Comparison of ENCODE assay signal across 34 cellular contexts in the genomic region with DNA sequence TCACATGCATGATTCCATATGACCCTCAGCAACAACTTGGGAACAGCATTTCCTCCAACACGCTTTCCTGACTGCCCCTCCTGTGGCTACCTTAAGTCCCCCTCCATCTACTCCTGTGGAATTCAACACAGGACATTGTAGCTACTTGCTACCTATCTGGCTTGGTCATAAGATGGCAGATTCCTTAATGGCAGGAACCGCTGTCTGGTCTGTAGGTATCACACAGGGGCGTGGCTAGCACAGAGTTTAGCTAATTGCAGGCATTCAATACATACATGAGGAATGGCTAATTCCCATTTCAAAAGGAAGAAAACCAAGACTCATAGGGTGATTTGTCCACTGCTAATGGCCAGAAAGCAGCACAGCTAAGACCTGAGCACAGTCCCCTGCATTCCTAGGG. TPM values are rescaled to one million over a fixed set of nuclear protein-coding genes. Genes with fewer than 3 reads are reported as not detected.
"Had no signal": no experiment of that assay in that cellular context is flagged by ENCODE, and none has a peak within 500 bp of the region (broad histone marks: within the 10 kb centered on the region; RNA-seq: fewer than 3 reads in every experiment).

No MANE protein-coding gene starts in this region.

- ATAC-seq: activated CD4-positive, CD25-positive, alpha-beta regulatory T cell treated with anti-CD3 and anti-CD28 coated beads, Interleukin-2, amount 50 U/mL, for 24 hours; activated CD8-positive, alpha-beta T cell treated with anti-CD3 and anti-CD28 coated beads for 36 hours; activated naive CD4-positive, alpha-beta T cell treated with anti-CD3 and anti-CD28 coated beads, Interleukin-2, amount 50 U/mL, for 72 hours; foreskin keratinocyte; gastrocnemius medialis; heart left ventricle; T-helper 17 cell had no signal

- H3K27me3 Mint-ChIP-seq: activated B cell treated with CpG ODN at 0.5 μM for 24 hours; activated CD8-positive, alpha-beta T cell treated with anti-CD3 and anti-CD28 coated beads for 36 hours; activated naive CD4-positive, alpha-beta T cell treated with anti-CD3 and anti-CD28 coated beads, Interleukin-2, amount 10 ng/mL, durations not matched to agents 7 days and 5 days; activated naive CD8-positive, alpha-beta T cell treated with anti-CD3 and anti-CD28 coated beads, Interleukin-2, amount 10 ng/mL, durations not matched to agents 7 days and 5 days; central memory CD8-positive, alpha-beta T cell; dendritic cell treated with granulocyte-macrophage colony-stimulating factor and Interleukin-4, amounts not matched to agents 40 ng/mL and 50 ng/mL, for 4 days; T-helper 17 cell had no signal

- H3K4me3 Mint-ChIP-seq: activated B cell treated with CpG ODN at 0.5 μM for 24 hours; activated CD8-positive, alpha-beta T cell treated with anti-CD3 and anti-CD28 coated beads for 36 hours; activated naive CD4-positive, alpha-beta T cell treated with anti-CD3 and anti-CD28 coated beads, Interleukin-2, amount 10 ng/mL, durations not matched to agents 7 days and 5 days; activated naive CD8-positive, alpha-beta T cell treated with anti-CD3 and anti-CD28 coated beads, Interleukin-2, amount 10 ng/mL, durations not matched to agents 7 days and 5 days; central memory CD8-positive, alpha-beta T cell; dendritic cell treated with granulocyte-macrophage colony-stimulating factor and Interleukin-4, amounts not matched to agents 40 ng/mL and 50 ng/mL, for 4 days; endodermal cell; T-helper 17 cell; T-helper 2 cell treated with Interferon-gamma antibody and Interleukin-4, amounts not matched to agents 5 μg/mL and 100 μg/mL, for 36 hours had no signal

- H3K27me3 ChIP-seq: brain microvascular endothelial cell, dorsolateral prefrontal cortex, esophagus muscularis mucosa, foreskin keratinocyte, gastrocnemius medialis, heart left ventricle had no signal

- H3K9me3 ChIP-seq: esophagus muscularis mucosa, gastrocnemius medialis, heart left ventricle had no signal

- H3K27ac ChIP-seq: brain microvascular endothelial cell, coronary artery, dorsolateral prefrontal cortex, esophagus muscularis mucosa, foreskin keratinocyte, gastrocnemius medialis, heart left ventricle, WERI-Rb-1 had no signal

- H3K4me3 ChIP-seq: coronary artery, dorsolateral prefrontal cortex, esophagus muscularis mucosa, gastrocnemius medialis, heart left ventricle had no signal

- H3K4me1 Mint-ChIP-seq: activated naive CD8-positive, alpha-beta T cell treated with anti-CD3 and anti-CD28 coated beads, Interleukin-2, amount 10 ng/mL, durations not matched to agents 7 days and 5 days; endodermal cell had no signal

- FAIRE-seq: astrocyte, bronchial epithelial cell had no signal

- H3K4me1 ChIP-seq: foreskin keratinocyte, gastrocnemius medialis, heart left ventricle had no signal

- H3K9me3 Mint-ChIP-seq: activated B cell treated with CpG ODN at 0.5 μM for 24 hours; activated CD8-positive, alpha-beta T cell treated with anti-CD3 and anti-CD28 coated beads for 36 hours; activated naive CD4-positive, alpha-beta T cell treated with anti-CD3 and anti-CD28 coated beads, Interleukin-2, amount 10 ng/mL, durations not matched to agents 7 days and 5 days; activated naive CD4-positive, alpha-beta T cell treated with anti-CD3 and anti-CD28 coated beads, Interleukin-2, amount 50 U/mL, for 72 hours; activated naive CD8-positive, alpha-beta T cell treated with anti-CD3 and anti-CD28 coated beads, Interleukin-2, amount 10 ng/mL, durations not matched to agents 7 days and 5 days; central memory CD8-positive, alpha-beta T cell; dendritic cell treated with granulocyte-macrophage colony-stimulating factor and Interleukin-4, amounts not matched to agents 40 ng/mL and 50 ng/mL, for 4 days; endodermal cell; T-helper 2 cell treated with Interferon-gamma antibody and Interleukin-4, amounts not matched to agents 5 μg/mL and 100 μg/mL, for 36 hours had no signal

- DNase-seq: activated B cell treated with CpG ODN at 0.5 μM for 24 hours; activated CD4-positive, alpha-beta T cell treated with anti-CD3 and anti-CD28 coated beads for 48 hours; activated CD4-positive, alpha-beta T cell treated with anti-CD3 and anti-CD28 coated beads, Interleukin-2, amount 50 U/mL, for 1 hour; activated CD4-positive, alpha-beta T cell treated with anti-CD3 and anti-CD28 coated beads, Interleukin-2, amount 50 U/mL, for 48 hours; activated CD8-positive, alpha-beta memory T cell treated with anti-CD3 and anti-CD28 coated beads for 24 hours; activated CD8-positive, alpha-beta T cell treated with anti-CD3 and anti-CD28 coated beads for 36 hours; activated gamma-delta T cell; activated naive CD4-positive, alpha-beta T cell; activated naive CD4-positive, alpha-beta T cell treated with anti-CD3 and anti-CD28 coated beads, Interleukin-2, amount 10 ng/mL, durations not matched to agents 7 days and 5 days; activated naive CD8-positive, alpha-beta T cell treated with anti-CD3 and anti-CD28 coated beads, Interleukin-2, amount 10 ng/mL, durations not matched to agents 7 days and 5 days; activated T-cell treated with anti-CD3 and anti-CD28 coated beads, Interleukin-2, amount 50 U/mL, for 48 hours; amniotic stem cell; anterior cingulate cortex; brain microvascular endothelial cell; dorsolateral prefrontal cortex; effector memory CD4-positive, alpha-beta T cell; endodermal cell; erythroblast; foreskin keratinocyte; gastrocnemius medialis; glutamatergic neuron; heart left ventricle; T-helper 17 cell; T1000; WERI-Rb-1 had no signal

- H3K27ac Mint-ChIP-seq: activated B cell treated with CpG ODN at 0.5 μM for 24 hours; activated CD8-positive, alpha-beta T cell treated with anti-CD3 and anti-CD28 coated beads for 36 hours; activated naive CD4-positive, alpha-beta T cell treated with anti-CD3 and anti-CD28 coated beads, Interleukin-2, amount 10 ng/mL, durations not matched to agents 7 days and 5 days; activated naive CD8-positive, alpha-beta T cell treated with anti-CD3 and anti-CD28 coated beads, Interleukin-2, amount 10 ng/mL, durations not matched to agents 7 days and 5 days; dendritic cell treated with granulocyte-macrophage colony-stimulating factor and Interleukin-4, amounts not matched to agents 40 ng/mL and 50 ng/mL, for 4 days; endodermal cell; T-helper 2 cell treated with Interferon-gamma antibody and Interleukin-4, amounts not matched to agents 5 μg/mL and 100 μg/mL, for 36 hours had no signal

RNA-seq across cellular contexts. Expression of a gene that starts 15.7 kb away (rescaled TPM):
- total RNA-seq: esophagus muscularis mucosa had no signal
